14 cellular contexts compared by ENCODE assay signal in genomic region chr3:94044100-94044936, GRCh38. TPM values are rescaled to one million over a fixed set of nuclear protein-coding genes. Genes with fewer than 3 reads are reported as not detected.
DNase-seq lines count a peak whose midpoint lies in the region; ATAC-seq and TF ChIP-seq lines count a peak whose summit lies in the region.
"Not testable (repeated sequence)": the region's sequence is repeated elsewhere in the genome, so short reads cannot be mapped to it uniquely, and the experiment has no call there.
"Had no signal": no experiment of that assay in that cellular context is flagged by ENCODE, and none has a peak within 500 bp of the region (broad histone marks: within the 10 kb centered on the region; RNA-seq: fewer than 3 reads in every experiment).

No MANE protein-coding gene starts in this region.

- DNase-seq in DND-41 (peak; percentile 14), right cardiac atrium (peak in 2 of 3 donors; percentile 37 to 50)
- DNase-seq in activated CD8-positive, alpha-beta T cell treated with anti-CD3 and anti-CD28 coated beads, Interleukin-2, amount 10 ng/mL, durations not matched to agents 7 days and 5 days; central memory CD8-positive, alpha-beta T cell (ENCODE audit: low spot score in 2 of 2); progenitor cell of endocrine pancreas (ENCODE audit: low spot score, unreplicated experiment); stimulated activated naive B cell treated with anti-CD40 and anti-IgM and Interleukin-4, amounts not matched to agents 10 μg/mL and 1 μg/mL and 100 μg/mL, for 72 hours: not testable (repeated sequence)

- WGBS in right cardiac atrium, result 98% methylated on average over 61 of the region's 61 CpGs

- H3K4me3 Mint-ChIP-seq in activated CD8-positive, alpha-beta T cell treated with anti-CD3 and anti-CD28 coated beads, Interleukin-2, amount 10 ng/mL, durations not matched to agents 7 days and 5 days; central memory CD8-positive, alpha-beta T cell; progenitor cell of endocrine pancreas (ENCODE audit: low read depth); stimulated activated naive B cell treated with anti-CD40 and anti-IgM and Interleukin-4, amounts not matched to agents 10 μg/mL and 1 μg/mL and 100 μg/mL, for 72 hours: not testable (repeated sequence)

- not testable (repeated sequence) for H3K79me2 ChIP-seq in DND-41 (ENCODE audit: insufficient read depth, low read length)

- not testable (repeated sequence) for H4K20me1 ChIP-seq in DND-41 (ENCODE audit: insufficient read depth, low read length)

- not testable (repeated sequence) for H3K27me3 ChIP-seq in DND-41 (ENCODE audit: insufficient read depth, low read length, poor library complexity); right cardiac atrium (ENCODE audit: control insufficient read depth, insufficient read depth)

- H3K4me2 ChIP-seq in DND-41 (ENCODE audit: insufficient read depth, low read length), result not testable (repeated sequence)

- POLR2A ChIA-PET in activated CD8-positive, alpha-beta T cell treated with anti-CD3 and anti-CD28 coated beads, Interleukin-2, amount 10 ng/mL, durations not matched to agents 7 days and 5 days (lab: Charles Lee), result not testable (repeated sequence)

- ATAC-seq in DND-41 (ENCODE audit: insufficient read depth, low read depth); activated CD8-positive, alpha-beta T cell treated with anti-CD3 and anti-CD28 coated beads, Interleukin-2, amount 10 ng/mL, durations not matched to agents 7 days and 5 days; central memory CD8-positive, alpha-beta T cell (replicated peaks; ENCODE audit: extremely low read depth, poor library complexity, severe bottlenecking); right cardiac atrium; stimulated activated naive B cell treated with anti-CD40 and anti-IgM and Interleukin-4, amounts not matched to agents 10 μg/mL and 1 μg/mL and 100 μg/mL, for 72 hours (replicated peaks): not testable (repeated sequence)

- H3K27ac Mint-ChIP-seq in activated CD8-positive, alpha-beta T cell treated with anti-CD3 and anti-CD28 coated beads, Interleukin-2, amount 10 ng/mL, durations not matched to agents 7 days and 5 days, result peak overlapping the region; percentile 80
- H3K27ac Mint-ChIP-seq in central memory CD8-positive, alpha-beta T cell (ENCODE audit: low read depth), result peak overlapping the region; percentile 83
- H3K27ac Mint-ChIP-seq in progenitor cell of endocrine pancreas, result peak overlapping the region; percentile 88
- H3K27ac Mint-ChIP-seq in stimulated activated naive B cell treated with anti-CD40 and anti-IgM and Interleukin-4, amounts not matched to agents 10 μg/mL and 1 μg/mL and 100 μg/mL, for 72 hours, result peak overlapping the region; percentile 86

- H3K4me1 Mint-ChIP-seq in activated CD8-positive, alpha-beta T cell treated with anti-CD3 and anti-CD28 coated beads, Interleukin-2, amount 10 ng/mL, durations not matched to agents 7 days and 5 days (ENCODE audit: low read depth); central memory CD8-positive, alpha-beta T cell; progenitor cell of endocrine pancreas (ENCODE audit: low read depth); stimulated activated naive B cell treated with anti-CD40 and anti-IgM and Interleukin-4, amounts not matched to agents 10 μg/mL and 1 μg/mL and 100 μg/mL, for 72 hours: not testable (repeated sequence)

- not testable (repeated sequence) for H3K4me3 ChIP-seq in DND-41 (ENCODE audit: low read depth in 1 of 2, low read length in 2 of 2); right cardiac atrium (ENCODE audit: low read length)

- not testable (repeated sequence) for H3K27me3 Mint-ChIP-seq in activated CD8-positive, alpha-beta T cell treated with anti-CD3 and anti-CD28 coated beads, Interleukin-2, amount 10 ng/mL, durations not matched to agents 7 days and 5 days (ENCODE audit: low read depth); central memory CD8-positive, alpha-beta T cell; progenitor cell of endocrine pancreas; stimulated activated naive B cell treated with anti-CD40 and anti-IgM and Interleukin-4, amounts not matched to agents 10 μg/mL and 1 μg/mL and 100 μg/mL, for 72 hours

- CTCF ChIA-PET in activated CD8-positive, alpha-beta T cell treated with anti-CD3 and anti-CD28 coated beads, Interleukin-2, amount 10 ng/mL, durations not matched to agents 7 days and 5 days (lab: Charles Lee), result not testable (repeated sequence)

- H3K9ac ChIP-seq in DND-41 (ENCODE audit: low read depth, low read length), result not testable (repeated sequence)

- H3K9me3 Mint-ChIP-seq in activated CD8-positive, alpha-beta T cell treated with anti-CD3 and anti-CD28 coated beads, Interleukin-2, amount 10 ng/mL, durations not matched to agents 7 days and 5 days (ENCODE audit: insufficient read depth); central memory CD8-positive, alpha-beta T cell; progenitor cell of endocrine pancreas (ENCODE audit: low read depth); stimulated activated naive B cell treated with anti-CD40 and anti-IgM and Interleukin-4, amounts not matched to agents 10 μg/mL and 1 μg/mL and 100 μg/mL, for 72 hours: not testable (repeated sequence)

- peaks cover 11% of the 10 kb centered on the region for H3K36me3 ChIP-seq in DND-41 (ENCODE audit: insufficient read depth, low read length)

- not testable (repeated sequence) for H2AFZ ChIP-seq in DND-41 (ENCODE audit: low read depth, low read length)

- TF ChIP-seq CTCF in DND-41 (IDR thresholded peaks at IDR 0.05; ENCODE audit: borderline replicate concordance, extremely low read depth, low read length, poor library complexity, severe bottlenecking); progenitor cell of endocrine pancreas (IDR thresholded peaks at IDR 0.05; ENCODE audit: unreplicated experiment): not testable (repeated sequence)

- H3K36me3 Mint-ChIP-seq in activated CD8-positive, alpha-beta T cell treated with anti-CD3 and anti-CD28 coated beads, Interleukin-2, amount 10 ng/mL, durations not matched to agents 7 days and 5 days (ENCODE audit: low read depth), result peaks cover 15% of the 10 kb centered on the region
- not testable (repeated sequence) for H3K36me3 Mint-ChIP-seq in central memory CD8-positive, alpha-beta T cell (ENCODE audit: insufficient read depth)
- H3K36me3 Mint-ChIP-seq in progenitor cell of endocrine pancreas (ENCODE audit: insufficient read depth), result peaks cover 29% of the 10 kb centered on the region
- H3K36me3 Mint-ChIP-seq in stimulated activated naive B cell treated with anti-CD40 and anti-IgM and Interleukin-4, amounts not matched to agents 10 μg/mL and 1 μg/mL and 100 μg/mL, for 72 hours, result peaks cover 17 to 20% of the 10 kb centered on the region in 2 donors

- not testable (repeated sequence) for H3K4me1 ChIP-seq in DND-41 (ENCODE audit: insufficient read depth, low read length); right cardiac atrium (ENCODE audit: control insufficient read depth, insufficient read depth, low read length)

- H3K27ac ChIP-seq in DND-41 (ENCODE audit: low read length); right cardiac atrium (ENCODE audit: low read length): not testable (repeated sequence)

- intact Hi-C loops in right cardiac atrium (cut with DNase I), result not testable (repeated sequence)

- H3K9me3 ChIP-seq in DND-41 (ENCODE audit: insufficient read depth, low read length, severe bottlenecking); right cardiac atrium (ENCODE audit: control insufficient read depth, low read length): not testable (repeated sequence)

RNA-seq across cellular contexts. Expression of gene STX19, which starts 15.9 kb away (rescaled TPM):
- not detected for total RNA-seq in activated CD8-positive, alpha-beta T cell treated with anti-CD3 and anti-CD28 coated beads, Interleukin-2, amount 10 ng/mL, durations not matched to agents 7 days and 5 days
- under 1 TPM in 1 of 4 donors, not detected in 3; 0.28 TPM for total RNA-seq in right cardiac atrium
- polyA plus RNA-seq in right cardiac atrium, result not detected
- not detected in 2 replicates for total RNA-seq in progenitor cell of endocrine pancreas
- total RNA-seq: A673; CD4-positive, CD25-positive, alpha-beta regulatory T cell; CD8-positive, alpha-beta memory T cell; Daoy; G401; GM12878 had no signal
- polyA plus RNA-seq: AG04450; CD14-positive monocyte; CD8-positive, alpha-beta memory T cell had no signal

RNA-seq across cellular contexts. Expression of gene DHFR2, which starts 18.4 kb away (rescaled TPM):
- 1 to 10 TPM; 6.4 to 8.1 TPM for total RNA-seq in activated CD8-positive, alpha-beta T cell treated with anti-CD3 and anti-CD28 coated beads, Interleukin-2, amount 10 ng/mL, durations not matched to agents 7 days and 5 days
- 1 to 10 TPM; 3.5 to 5.7 (median 4.2) TPM for total RNA-seq in right cardiac atrium
- 2.7 TPM for polyA plus RNA-seq in right cardiac atrium
- 4.2 and 4.4 TPM in 2 replicates for total RNA-seq in progenitor cell of endocrine pancreas

RNA-seq across cellular contexts. Expression of gene NSUN3, which starts 18.5 kb away (rescaled TPM):
- total RNA-seq in activated CD8-positive, alpha-beta T cell treated with anti-CD3 and anti-CD28 coated beads, Interleukin-2, amount 10 ng/mL, durations not matched to agents 7 days and 5 days, result 10 to 100 TPM; 14.1 TPM
- total RNA-seq in right cardiac atrium (1 to 10 TPM; 6.4 to 9.0 (median 7.4) TPM), progenitor cell of endocrine pancreas (15.3 and 16.7 TPM in 2 replicates)
- 4.1 TPM for polyA plus RNA-seq in right cardiac atrium
